3 cellular contexts compared by ENCODE assay signal in genomic region chr3:195099976-195100755, GRCh38.
TF ChIP-seq lines count a peak whose summit lies in the region.

No MANE protein-coding gene starts in this region.

TF ChIP-seq in SK-N-SH, 30 proteins besides CTCF, POLR2A, EP300 and RAD21:
- TF ChIP-seq MAX (IDR thresholded peaks at IDR 0.05; ENCODE audit: low read depth) (no peak), PBX3 (IDR thresholded peaks at IDR 0.05) (no peak), TEAD4 (IDR thresholded peaks at IDR 0.05; ENCODE audit: borderline replicate concordance, insufficient read depth) (no peak), GABPA (IDR thresholded peaks at IDR 0.05; ENCODE audit: low read depth) (no peak), REST (IDR thresholded peaks at IDR 0.05; ENCODE audit: low read depth, low read length) (no peak), SIN3A (IDR thresholded peaks at IDR 0.05; ENCODE audit: borderline replicate concordance, low read depth, low read length) (no peak), ZBTB33 (IDR thresholded peaks at IDR 0.05; ENCODE audit: borderline replicate concordance, low read depth) (no peak), GATA2 (CRISPR knock-in tag; IDR thresholded peaks at IDR 0.05) (no peak)
TF ChIP-seq in SK-N-SH: peak in this region for 0.

TF ChIP-seq in SK-N-SH treated with all-trans-retinoic acid at 6 μM for 48 hours, 23 proteins besides CTCF, POLR2A, EP300 and RAD21 (continued from another document):
- TF ChIP-seq POU6F1 (CRISPR knock-in tag; IDR thresholded peaks at IDR 0.05; ENCODE audit: borderline replicate concordance, low read depth) (no peak), ZNF565 (CRISPR knock-in tag; conservative IDR thresholded peaks at IDR 0.05; ENCODE audit: low read depth) (no peak), CSDC2 (CRISPR knock-in tag; IDR thresholded peaks at IDR 0.05) (no peak), BACH2 (CRISPR knock-in tag; IDR thresholded peaks at IDR 0.05; ENCODE audit: borderline replicate concordance) (no peak), TSHZ2 (CRISPR knock-in tag; IDR thresholded peaks at IDR 0.05) (no peak), CSRNP3 (CRISPR knock-in tag; IDR thresholded peaks at IDR 0.05) (no peak), SNAI2 (CRISPR knock-in tag; IDR thresholded peaks at IDR 0.05) (no peak), ZC3H10 (CRISPR knock-in tag; IDR thresholded peaks at IDR 0.05) (no peak), TCF4 (CRISPR knock-in tag; IDR thresholded peaks at IDR 0.05; ENCODE audit: borderline replicate concordance) (no peak), ESRRG (CRISPR knock-in tag; IDR thresholded peaks at IDR 0.05) (no peak), PPARA (CRISPR knock-in tag; IDR thresholded peaks at IDR 0.05; ENCODE audit: borderline replicate concordance) (no peak), ZNF70 (CRISPR knock-in tag; IDR thresholded peaks at IDR 0.05) (no peak), PATZ1 (CRISPR knock-in tag; IDR thresholded peaks at IDR 0.05; ENCODE audit: borderline replicate concordance) (no peak), RARB (CRISPR knock-in tag; IDR thresholded peaks at IDR 0.05) (no peak), ISL1 (CRISPR knock-in tag; IDR thresholded peaks at IDR 0.05) (no peak), ZNF8 (CRISPR knock-in tag; IDR thresholded peaks at IDR 0.05) (no peak), CREB5 (CRISPR knock-in tag; IDR thresholded peaks at IDR 0.05; ENCODE audit: low read depth) (no peak), TOX (CRISPR knock-in tag; IDR thresholded peaks at IDR 0.05; ENCODE audit: borderline replicate concordance) (no peak)

TF ChIP-seq in GM12878, 131 proteins besides CTCF, POLR2A, EP300 and RAD21 (continued from another document):
- no peak for TF ChIP-seq RELB (IDR thresholded peaks at IDR 0.05; ENCODE audit: low read depth)
- TF ChIP-seq BCL11A (IDR thresholded peaks at IDR 0.05; ENCODE audit: low read depth, low read length) = no peak
- TF ChIP-seq SUPT20H (IDR thresholded peaks at IDR 0.05; ENCODE audit: borderline replicate concordance, control insufficient read depth, low read depth, low read length) = no peak
- no peak for TF ChIP-seq TBL1XR1 (IDR thresholded peaks at IDR 0.05; ENCODE audit: low read depth, low read length)
- TF ChIP-seq NFIC (IDR thresholded peaks at IDR 0.05; ENCODE audit: low read depth, low read length) = no peak
- TF ChIP-seq NR2C2 (IDR thresholded peaks at IDR 0.05; ENCODE audit: borderline replicate concordance, control insufficient read depth, insufficient read length, low read depth) = no peak
- no peak for TF ChIP-seq PAX8 (IDR thresholded peaks at IDR 0.05)
- no peak for TF ChIP-seq RB1 (IDR thresholded peaks at IDR 0.05; ENCODE audit: borderline replicate concordance)
